18 cellular contexts compared by ENCODE assay signal in genomic region chr4:24570172-24570571, GRCh38. TPM values are rescaled to one million over a fixed set of nuclear protein-coding genes. Genes with fewer than 3 reads are reported as not detected.
DNase-seq lines count a peak whose midpoint lies in the region; ATAC-seq and TF ChIP-seq lines count a peak whose summit lies in the region.
"Had no signal": no experiment of that assay in that cellular context is flagged by ENCODE, and none has a peak within 500 bp of the region (broad histone marks: within the 10 kb centered on the region; RNA-seq: fewer than 3 reads in every experiment).

No MANE protein-coding gene starts in this region.

- H3K27me3 ChIP-seq in neutrophil, result no peaks in the 10 kb centered on the region
- H3K27me3 ChIP-seq: brain microvascular endothelial cell, dorsolateral prefrontal cortex, pancreas had no signal

- H3K4me3 ChIP-seq in neutrophil (ENCODE audit: low read depth in 1 of 2, low read length in 1 of 2), result no peak overlapping the region
- H3K4me3 ChIP-seq: pancreas had no signal

- ATAC-seq in activated CD8-positive, alpha-beta memory T cell treated with anti-CD3 and anti-CD28 coated beads, Interleukin-2, amount 10 ng/mL, durations not matched to agents 7 days and 5 days, result peak; percentile 40
- ATAC-seq in GM21390 (IDR thresholded peaks at IDR 0.05; ENCODE audit: unreplicated experiment) (peak; percentile 52), GM19035 (IDR thresholded peaks at IDR 0.05; ENCODE audit: unreplicated experiment) (no peak)
- ATAC-seq: CD8-positive, alpha-beta T cell; Panc1; pancreas; stimulated activated naive CD8-positive, alpha-beta T cell treated with anti-CD3 and anti-CD28 coated beads, Interleukin-15, Interleukin-2, amounts not matched to agents 100 U/mL and 50 U/mL, for 24 hours had no signal

- peaks cover 29% of the 10 kb centered on the region for H3K36me3 ChIP-seq in neutrophil

- H3K36me3 Mint-ChIP-seq in activated CD8-positive, alpha-beta memory T cell treated with anti-CD3 and anti-CD28 coated beads, Interleukin-2, amount 10 ng/mL, durations not matched to agents 7 days and 5 days, result peaks cover 67% of the 10 kb centered on the region
- H3K36me3 Mint-ChIP-seq in activated T-helper 1 cell treated with anti-CD3 and anti-CD28 coated beads, Interleukin-12 subunit alpha, Interleukin-12 subunit beta, Interleukin-2, Interleukin-4 antibody, amounts not matched to agents 30 ng/mL and 10 ng/mL and 1 ng/mL, durations not matched to agents 14 hours and 24 hours and 36 hours (ENCODE audit: low read depth), result peaks cover 47% of the 10 kb centered on the region

- no peak for DNase-seq in activated CD8-positive, alpha-beta memory T cell treated with anti-CD3 and anti-CD28 coated beads, Interleukin-2, amount 10 ng/mL, durations not matched to agents 7 days and 5 days
- no peak for DNase-seq in activated CD8-positive, alpha-beta memory T cell treated with anti-CD3 and anti-CD28 coated beads for 24 hours
- no peak for DNase-seq in activated T-helper 1 cell treated with anti-CD3 and anti-CD28 coated beads, Interleukin-12 subunit alpha, Interleukin-12 subunit beta, Interleukin-2, Interleukin-4 antibody, amounts not matched to agents 30 ng/mL and 10 ng/mL and 1 ng/mL, durations not matched to agents 14 hours and 24 hours and 36 hours (ENCODE audit: low spot score)
- DNase-seq in stimulated activated CD4-positive, alpha-beta T cell treated with anti-CD3 and anti-CD28 coated beads, Interleukin-4, amount 100 ng/mL, for 24 hours, result no peak
- DNase-seq in NCI-H226, result no peak
- DNase-seq: activated naive CD4-positive, alpha-beta T cell treated with anti-CD3 and anti-CD28 coated beads for 36 hours; brain microvascular endothelial cell; CD8-positive, alpha-beta T cell; dorsolateral prefrontal cortex; kidney glomerular epithelial cell; NCI-H2029 treated with DMSO at 0.1 percent for 48 hours; NCI-H526 treated with DMSO at 0.1 percent for 48 hours; pancreas; stimulated activated naive CD8-positive, alpha-beta T cell treated with anti-CD3 and anti-CD28 coated beads, Interleukin-15, Interleukin-2, amounts not matched to agents 100 U/mL and 50 U/mL, for 24 hours had no signal

- TF ChIP-seq CTCF in neutrophil (IDR thresholded peaks at IDR 0.05), result no peak

- peaks cover 9 to 24% of the 10 kb centered on the region in 2 experiments for H3K4me1 ChIP-seq in neutrophil (ENCODE audit: control insufficient read depth in 1 of 2, insufficient read depth in 1 of 2, low read depth in 1 of 2, low read length in 1 of 2)

- H3K4me3 Mint-ChIP-seq in activated CD8-positive, alpha-beta memory T cell treated with anti-CD3 and anti-CD28 coated beads, Interleukin-2, amount 10 ng/mL, durations not matched to agents 7 days and 5 days, result no peak overlapping the region
- H3K4me3 Mint-ChIP-seq in activated T-helper 1 cell treated with anti-CD3 and anti-CD28 coated beads, Interleukin-12 subunit alpha, Interleukin-12 subunit beta, Interleukin-2, Interleukin-4 antibody, amounts not matched to agents 30 ng/mL and 10 ng/mL and 1 ng/mL, durations not matched to agents 14 hours and 24 hours and 36 hours, result no peak overlapping the region

- CTCF ChIA-PET in activated CD8-positive, alpha-beta memory T cell treated with anti-CD3 and anti-CD28 coated beads, Interleukin-2, amount 10 ng/mL, durations not matched to agents 7 days and 5 days (lab: Charles Lee), result no interaction called here

- H3K27ac Mint-ChIP-seq in activated CD8-positive, alpha-beta memory T cell treated with anti-CD3 and anti-CD28 coated beads, Interleukin-2, amount 10 ng/mL, durations not matched to agents 7 days and 5 days, result no peak overlapping the region
- H3K27ac Mint-ChIP-seq in activated T-helper 1 cell treated with anti-CD3 and anti-CD28 coated beads, Interleukin-12 subunit alpha, Interleukin-12 subunit beta, Interleukin-2, Interleukin-4 antibody, amounts not matched to agents 30 ng/mL and 10 ng/mL and 1 ng/mL, durations not matched to agents 14 hours and 24 hours and 36 hours, result peak overlapping the region; percentile 36

- peaks cover 60% of the 10 kb centered on the region for H3K4me1 Mint-ChIP-seq in activated CD8-positive, alpha-beta memory T cell treated with anti-CD3 and anti-CD28 coated beads, Interleukin-2, amount 10 ng/mL, durations not matched to agents 7 days and 5 days
- peaks cover 66% of the 10 kb centered on the region for H3K4me1 Mint-ChIP-seq in activated T-helper 1 cell treated with anti-CD3 and anti-CD28 coated beads, Interleukin-12 subunit alpha, Interleukin-12 subunit beta, Interleukin-2, Interleukin-4 antibody, amounts not matched to agents 30 ng/mL and 10 ng/mL and 1 ng/mL, durations not matched to agents 14 hours and 24 hours and 36 hours (ENCODE audit: low read depth)

- H3K27me3 Mint-ChIP-seq in activated CD8-positive, alpha-beta memory T cell treated with anti-CD3 and anti-CD28 coated beads, Interleukin-2, amount 10 ng/mL, durations not matched to agents 7 days and 5 days, result no peaks in the 10 kb centered on the region
- no peaks in the 10 kb centered on the region for H3K27me3 Mint-ChIP-seq in activated T-helper 1 cell treated with anti-CD3 and anti-CD28 coated beads, Interleukin-12 subunit alpha, Interleukin-12 subunit beta, Interleukin-2, Interleukin-4 antibody, amounts not matched to agents 30 ng/mL and 10 ng/mL and 1 ng/mL, durations not matched to agents 14 hours and 24 hours and 36 hours (ENCODE audit: insufficient read depth)

- no peaks in the 10 kb centered on the region for H3K9me3 ChIP-seq in neutrophil
- H3K9me3 ChIP-seq: pancreas had no signal

- no peaks in the 10 kb centered on the region for H3K9me3 Mint-ChIP-seq in activated CD8-positive, alpha-beta memory T cell treated with anti-CD3 and anti-CD28 coated beads, Interleukin-2, amount 10 ng/mL, durations not matched to agents 7 days and 5 days (ENCODE audit: low read depth)
- H3K9me3 Mint-ChIP-seq in activated T-helper 1 cell treated with anti-CD3 and anti-CD28 coated beads, Interleukin-12 subunit alpha, Interleukin-12 subunit beta, Interleukin-2, Interleukin-4 antibody, amounts not matched to agents 30 ng/mL and 10 ng/mL and 1 ng/mL, durations not matched to agents 14 hours and 24 hours and 36 hours, result no peaks in the 10 kb centered on the region
- H3K9me3 Mint-ChIP-seq: activated naive CD4-positive, alpha-beta T cell treated with anti-CD3 and anti-CD28 coated beads for 36 hours; CD8-positive, alpha-beta T cell had no signal

- intact Hi-C loops in activated T-helper 1 cell treated with anti-CD3 and anti-CD28 coated beads, Interleukin-12 subunit alpha, Interleukin-12 subunit beta, Interleukin-2, Interleukin-4 antibody, amounts not matched to agents 30 ng/mL and 10 ng/mL and 1 ng/mL, durations not matched to agents 14 hours and 24 hours and 36 hours (cut with micrococcal nuclease), result loop anchor here (1.0 to 2.0 kb wide), 2 partner anchors 12 to 13 kb away; no protein-coding TSS in a partner anchor

- H3K27ac ChIP-seq in neutrophil, result peak overlapping the region; percentile 23
- H3K27ac ChIP-seq: brain microvascular endothelial cell, pancreas had no signal

RNA-seq across cellular contexts. Expression of gene DHX15, which starts 14.2 kb away (rescaled TPM):
- 100 to 1,000 TPM; 180 to 196 TPM for total RNA-seq in activated CD8-positive, alpha-beta memory T cell treated with anti-CD3 and anti-CD28 coated beads, Interleukin-2, amount 10 ng/mL, durations not matched to agents 7 days and 5 days
- 246 and 260 TPM in 2 replicates for total RNA-seq in activated T-helper 1 cell treated with anti-CD3 and anti-CD28 coated beads, Interleukin-12 subunit alpha, Interleukin-12 subunit beta, Interleukin-2, Interleukin-4 antibody, amounts not matched to agents 30 ng/mL and 10 ng/mL and 1 ng/mL, durations not matched to agents 14 hours and 24 hours and 36 hours
